In the genomic region with DNA sequence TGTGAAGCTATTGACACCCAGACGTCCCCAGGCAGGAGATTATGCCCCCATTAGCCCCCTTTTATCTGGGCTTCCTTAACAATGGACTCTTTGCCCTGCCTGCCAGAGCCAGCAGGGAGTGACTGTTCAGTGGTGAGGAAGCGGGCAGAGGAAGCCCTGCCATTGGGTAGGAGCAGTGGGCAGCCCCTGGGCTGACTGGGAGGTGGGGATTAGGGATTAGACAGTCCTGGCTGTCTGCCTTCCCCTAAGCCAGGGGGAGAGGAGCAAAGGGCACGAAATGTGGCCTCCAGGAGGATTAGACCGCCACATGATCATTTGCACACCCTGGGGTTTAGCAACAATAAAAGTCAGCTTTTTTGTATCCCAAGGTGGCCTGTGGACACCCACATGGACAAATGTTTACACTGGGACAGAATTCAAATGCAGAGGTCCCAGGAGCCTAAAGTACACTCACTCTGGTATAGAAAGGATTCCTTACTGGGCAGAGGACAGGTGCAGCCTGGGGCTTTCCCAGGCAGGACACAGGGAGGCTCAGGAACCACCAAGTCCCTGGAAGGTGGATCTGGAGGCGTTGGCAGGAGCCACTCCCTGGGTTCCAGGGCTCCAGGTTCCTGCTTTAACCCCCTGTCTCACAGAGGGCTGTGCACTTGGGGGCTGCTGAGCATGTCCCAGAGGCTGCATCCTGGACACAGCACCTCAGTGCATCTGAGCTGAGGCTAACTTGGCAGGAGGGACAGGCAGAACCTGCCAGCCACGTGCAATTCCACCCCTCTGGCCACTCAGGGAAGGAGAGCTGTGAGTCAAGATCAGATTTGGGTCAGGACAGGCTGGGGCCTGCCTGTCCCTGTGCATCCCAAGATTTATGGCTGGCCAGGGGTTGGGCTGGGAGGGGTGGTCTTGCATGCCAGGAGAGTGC, we compare ENCODE assay signal across 8 cellular contexts. TPM values are rescaled to one million over a fixed set of nuclear protein-coding genes. Genes with fewer than 3 reads are reported as not detected.
DNase-seq lines count a peak whose midpoint lies in the region; ATAC-seq, FAIRE-seq and TF ChIP-seq lines count a peak whose summit lies in the region.

No MANE protein-coding gene starts in this region.

- peaks cover 21 to 26% of the 10 kb centered on the region in 2 experiments for H3K36me3 ChIP-seq in mesenchymal stem cell (ENCODE audit: control insufficient read depth in 1 of 2, insufficient read depth in 2 of 2, low read depth in 1 of 2, low read length in 2 of 2)

- ATAC-seq in T-helper 17 cell: no peak
- ATAC-seq in activated CD4-positive, CD25-positive, alpha-beta regulatory T cell treated with anti-CD3 and anti-CD28 coated beads, Interleukin-2, amount 50 U/mL, for 24 hours: no peak
- ATAC-seq in HG02798 (IDR thresholded peaks at IDR 0.05; ENCODE audit: poor library complexity, unreplicated experiment): no peak

- peak overlapping the region; percentile 12 to 52 for H2BK12ac ChIP-seq in mesenchymal stem cell (ENCODE audit: low read length in 2 of 2)

- H3K4me1 Mint-ChIP-seq in MCF 10A (ENCODE audit: insufficient read depth, unreplicated experiment) (peaks cover 35% of the 10 kb centered on the region), T-helper 17 cell (peaks cover 4% of the 10 kb centered on the region)

- peak overlapping the region; percentile 21 to 25 for H3K4ac ChIP-seq in mesenchymal stem cell (ENCODE audit: low read depth in 1 of 2, low read length in 2 of 2)

- H3K36me3 Mint-ChIP-seq in MCF 10A (ENCODE audit: insufficient read depth, unreplicated experiment) (peaks cover 22% of the 10 kb centered on the region), T-helper 17 cell (ENCODE audit: low read depth) (no peaks in the 10 kb centered on the region)

- peak overlapping the region in 1 of 2 experiments; percentile 53 for H3K14ac ChIP-seq in mesenchymal stem cell (ENCODE audit: low read length in 2 of 2)

- peak overlapping the region; percentile 30 for H3K27ac ChIP-seq in mesenchymal stem cell (ENCODE audit: low read length, poor library complexity, severe bottlenecking)

- FAIRE-seq in HTR-8/SVneo (lab: Jason Lieb, UNC): peak; percentile 38

- peak overlapping the region; percentile 94 for H4K8ac ChIP-seq in mesenchymal stem cell (ENCODE audit: low read length)

- H3K27me3 ChIP-seq in mesenchymal stem cell (ENCODE audit: control insufficient read depth in 1 of 2, insufficient read depth in 1 of 2, low read length in 2 of 2): no peaks in the 10 kb centered on the region

- no peaks in the 10 kb centered on the region for H3K9me3 Mint-ChIP-seq in MCF 10A (ENCODE audit: unreplicated experiment)

- no peak overlapping the region for H2AK5ac ChIP-seq in mesenchymal stem cell (ENCODE audit: low read length, severe bottlenecking)

- H3K27ac Mint-ChIP-seq in MCF 10A (ENCODE audit: low read depth, unreplicated experiment) (peak overlapping the region; percentile 90), T-helper 17 cell (no peak overlapping the region)

- no peak overlapping the region for H3K4me3 ChIP-seq in mesenchymal stem cell (ENCODE audit: insufficient read depth in 1 of 2, low read depth in 1 of 2, low read length in 2 of 2)

- peak overlapping the region; percentile 12 for H2BK15ac ChIP-seq in mesenchymal stem cell (ENCODE audit: low read depth, poor library complexity, severe bottlenecking)

- WGBS in mesenchymal stem cell: 62% methylated on average over 6 of the region's 6 CpGs

- DNase-seq in CD1c-positive myeloid dendritic cell (ENCODE audit: extremely low spot score) (peak; percentile 26), HTR-8/SVneo (ENCODE audit: insufficient read length, low spot score) (no peak), MCF 10A (ENCODE audit: unreplicated experiment) (peak; percentile 85), mesenchymal stem cell (peak; percentile 47), T-helper 17 cell (no peak), DMS 273 treated with DMSO at 0.1 percent for 48 hours (lab: John Stamatoyannopoulos, UW) (no peak)

- H2AFZ ChIP-seq in mesenchymal stem cell (ENCODE audit: low read depth, low read length): no peak overlapping the region

- H3K23ac ChIP-seq in mesenchymal stem cell (ENCODE audit: low read length in 2 of 2): no peak overlapping the region

- H3K27me3 Mint-ChIP-seq in MCF 10A (ENCODE audit: insufficient read depth, unreplicated experiment) (no peaks in the 10 kb centered on the region), T-helper 17 cell (peaks cover 28% of the 10 kb centered on the region)

- CTCF ChIA-PET in MCF 10A (lab: Yijun Ruan, JAX): interaction anchor here (0.7 to 1.1 kb wide), 2 partner anchors 20 to 69 kb away, joined by 3 read pairs; no protein-coding TSS in a partner anchor

- no peaks in the 10 kb centered on the region for H3K9me3 ChIP-seq in mesenchymal stem cell (ENCODE audit: control insufficient read depth, low read length)
- H3K9me3 ChIP-seq in T-helper 17 cell (ENCODE audit: control insufficient read depth, low read length, poor library complexity, severe bottlenecking): no peaks in the 10 kb centered on the region

- peak overlapping the region; percentile 21 for H2BK120ac ChIP-seq in mesenchymal stem cell (ENCODE audit: low read depth, low read length)

- peak overlapping the region; percentile 83 for H3K4me3 Mint-ChIP-seq in MCF 10A (ENCODE audit: unreplicated experiment)
- H3K4me3 Mint-ChIP-seq in T-helper 17 cell: no peak overlapping the region

- no peak for TF ChIP-seq CTCF in MCF 10A (IDR thresholded peaks at IDR 0.05; ENCODE audit: unreplicated experiment)

- POLR2A ChIA-PET in MCF 10A (lab: Yijun Ruan, JAX): interaction anchor here (0.6 to 2.5 kb wide), 9 partner anchors 9 to 640 kb away, joined by 3 to 30 read pairs (median 4); a partner anchor contains a TSS

- BruUV-seq in MCF 10A (replicated peaks; lab: Mats Ljungman, UMichigan): no TSS peak

- peaks cover 28% of the 10 kb centered on the region for H3K4me1 ChIP-seq in mesenchymal stem cell (ENCODE audit: control insufficient read depth, insufficient read depth, low read depth, low read length)

- peak overlapping the region; percentile 43 for H4K91ac ChIP-seq in mesenchymal stem cell (ENCODE audit: low read length)

- H2BK5ac ChIP-seq in mesenchymal stem cell (ENCODE audit: low read depth, low read length, poor library complexity, severe bottlenecking): no peak overlapping the region

- no peak overlapping the region for H3K9ac ChIP-seq in mesenchymal stem cell (ENCODE audit: low read length)

- H3K4me2 ChIP-seq in mesenchymal stem cell (ENCODE audit: low read length, poor library complexity, severe bottlenecking): peak overlapping the region; percentile 23

- peak overlapping the region; percentile 69 to 77 for H3K18ac ChIP-seq in mesenchymal stem cell (ENCODE audit: low read depth in 1 of 2, low read length in 2 of 2)

- intact Hi-C loops in MCF 10A (cut with micrococcal nuclease): no loop called here

- H3K79me1 ChIP-seq in mesenchymal stem cell (replicated peaks; ENCODE audit: low read length, poor library complexity, severe bottlenecking): peaks cover 21% of the 10 kb centered on the region

RNA-seq across cellular contexts. Expression of a gene that starts 2.1 kb away (rescaled TPM):
- total RNA-seq in MCF 10A (2022) (4.1 and 4.2 TPM in 2 replicates), T-helper 17 cell (not detected)
- polyA plus RNA-seq in mesenchymal stem cell (2013, experiment 1 of 2): 26.7 TPM
- polyA plus RNA-seq in mesenchymal stem cell (2013, experiment 2 of 2): 25.6 TPM

RNA-seq across cellular contexts. Expression of a gene that starts 29.6 kb away (rescaled TPM):
- total RNA-seq in MCF 10A (2022) (26.1 and 29.5 TPM in 2 replicates), T-helper 17 cell (10 to 100 TPM; 24.8 to 26.0 TPM)
- polyA plus RNA-seq in mesenchymal stem cell (2013, experiment 1 of 2): 31.9 TPM
- 31.7 TPM for polyA plus RNA-seq in mesenchymal stem cell (2013, experiment 2 of 2)

RNA-seq across cellular contexts. Expression of a gene that starts 33.9 kb away (rescaled TPM):
- total RNA-seq in MCF 10A (2022) (not detected in 2 replicates), T-helper 17 cell (not detected)
- polyA plus RNA-seq in mesenchymal stem cell (2013, experiment 1 of 2): not detected
- polyA plus RNA-seq in mesenchymal stem cell (2013, experiment 2 of 2): not detected

Comparison
In these comparisons a context has a peak if more than half of its experiments do, and no peak if none do; other contexts are left out.
1. DNase-seq: peak in CD1c-positive myeloid dendritic cell (single experiment), MCF 10A (single experiment) and mesenchymal stem cell (single experiment); none in HTR-8/SVneo (single experiment), T-helper 17 cell (0 of 3) and DMS 273 treated with DMSO at 0.1 percent for 48 hours (single experiment).